24 cellular contexts compared by ENCODE assay signal in the genomic region with DNA sequence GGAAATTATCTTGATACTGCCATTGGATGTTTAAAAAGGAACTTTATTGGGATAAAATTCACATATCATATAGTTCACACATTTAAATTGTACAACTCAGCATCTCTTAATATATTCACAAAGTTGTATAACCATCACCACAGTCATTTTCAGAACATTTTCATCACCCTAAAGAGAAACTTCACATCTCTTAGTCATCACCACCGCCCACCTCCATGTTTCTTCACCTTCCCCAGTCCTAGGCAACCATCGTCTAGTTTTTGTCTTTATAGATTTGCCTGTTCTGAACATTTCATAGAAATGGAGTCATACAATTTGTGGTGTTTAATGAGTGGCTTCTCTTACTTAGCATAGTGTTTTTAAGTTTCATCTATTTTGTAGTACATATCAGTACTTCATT.
"Had no signal": no experiment of that assay in that cellular context is flagged by ENCODE, and none has a peak within 500 bp of the region (broad histone marks: within the 10 kb centered on the region; RNA-seq: fewer than 3 reads in every experiment).

No MANE protein-coding gene starts in this region.

- H3K27me3 Mint-ChIP-seq: naive thymus-derived CD8-positive, alpha-beta T cell; progenitor cell of endocrine pancreas; stimulated activated naive CD8-positive, alpha-beta T cell treated with anti-CD3 and anti-CD28 coated beads, Interleukin-15, Interleukin-2, amounts not matched to agents 100 ng/mL and 50 ng/mL, for 24 hours; type B pancreatic cell had no signal

- DNase-seq: hippocampal formation; kidney; left colon; left lung; lower lobe of right lung; mammary epithelial cell; mesenchymal stem cell; naive thymus-derived CD8-positive, alpha-beta T cell; ovary; retina; right cardiac atrium; stimulated activated CD4-positive, alpha-beta T cell treated with anti-CD3 and anti-CD28 coated beads, Interleukin-12 subunit alpha, Interleukin-12 subunit beta, amount 100 ng/mL, for 4 hours; stimulated activated CD4-positive, alpha-beta T cell treated with anti-CD3 and anti-CD28 coated beads, Interleukin-15, amount 100 ng/mL, for 24 hours; stimulated activated CD4-positive, alpha-beta T cell treated with anti-CD3 and anti-CD28 coated beads, Interleukin-2, amount 100 ng/mL, for 24 hours; stimulated activated CD4-positive, alpha-beta T cell treated with anti-CD3 and anti-CD28 coated beads, Interleukin-4, amount 100 ng/mL, for 1 hour; stimulated activated naive CD4-positive, alpha-beta T cell; uterus had no signal

- H3K4me1 Mint-ChIP-seq: naive thymus-derived CD8-positive, alpha-beta T cell; nephron; neural progenitor cell; stimulated activated effector memory CD8-positive, alpha-beta T cell treated with anti-CD3 and anti-CD28 coated beads, Interleukin-12 subunit alpha, Interleukin-12 subunit beta, amount 100 ng/mL, for 72 hours had no signal

- H3K36me3 Mint-ChIP-seq: neural progenitor cell; stimulated activated effector memory CD8-positive, alpha-beta T cell treated with anti-CD3 and anti-CD28 coated beads, Interleukin-12 subunit alpha, Interleukin-12 subunit beta, amount 100 ng/mL, for 72 hours; type B pancreatic cell had no signal

- H3K27ac Mint-ChIP-seq: naive thymus-derived CD8-positive, alpha-beta T cell; nephron; neural progenitor cell; progenitor cell of endocrine pancreas; stimulated activated effector memory CD8-positive, alpha-beta T cell treated with anti-CD3 and anti-CD28 coated beads, Interleukin-12 subunit alpha, Interleukin-12 subunit beta, amount 100 ng/mL, for 72 hours; stimulated activated naive CD8-positive, alpha-beta T cell treated with anti-CD3 and anti-CD28 coated beads, Interleukin-15, Interleukin-2, amounts not matched to agents 100 ng/mL and 50 ng/mL, for 24 hours; type B pancreatic cell had no signal

- H3K4me3 Mint-ChIP-seq: naive thymus-derived CD8-positive, alpha-beta T cell; nephron; neural progenitor cell; stimulated activated effector memory CD8-positive, alpha-beta T cell treated with anti-CD3 and anti-CD28 coated beads, Interleukin-12 subunit alpha, Interleukin-12 subunit beta, amount 100 ng/mL, for 72 hours; stimulated activated naive CD8-positive, alpha-beta T cell treated with anti-CD3 and anti-CD28 coated beads, Interleukin-15, Interleukin-2, amounts not matched to agents 100 ng/mL and 50 ng/mL, for 24 hours; type B pancreatic cell had no signal

- ATAC-seq: left colon; left lung; lower lobe of right lung; naive thymus-derived CD8-positive, alpha-beta T cell; right cardiac atrium; sciatic nerve; stimulated activated effector memory CD8-positive, alpha-beta T cell treated with anti-CD3 and anti-CD28 coated beads, Interleukin-12 subunit alpha, Interleukin-12 subunit beta, amount 100 ng/mL, for 72 hours had no signal

- H3K9me3 Mint-ChIP-seq: type B pancreatic cell had no signal
